Comparison of ENCODE assay signal across 2 cellular contexts in the genomic region with DNA sequence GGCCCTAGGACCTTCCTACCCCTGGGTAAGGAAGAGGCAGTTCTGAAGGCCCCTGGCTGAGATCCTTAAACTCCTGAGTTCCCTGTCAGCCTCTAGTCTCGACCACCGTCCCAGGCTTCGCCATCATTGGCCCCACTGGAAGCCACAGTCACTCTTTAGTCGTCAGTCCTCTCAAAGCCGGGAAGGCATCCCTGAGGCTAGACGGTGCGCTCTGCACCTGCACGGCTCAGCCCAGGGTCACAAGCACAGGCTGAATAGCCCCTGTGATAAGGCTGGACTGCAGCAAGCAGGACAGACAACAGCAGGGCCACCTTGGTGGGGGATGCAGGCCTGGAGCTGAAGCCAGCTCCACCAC.
TF ChIP-seq lines count a peak whose summit lies in the region.

No MANE protein-coding gene starts in this region.

TF ChIP-seq in IMR-90, 13 proteins besides CTCF, POLR2A, EP300 and RAD21:
- TF ChIP-seq MAZ (IDR thresholded peaks at IDR 0.05; ENCODE audit: borderline replicate concordance, low read depth, low read length) (no peak), BHLHE40 (IDR thresholded peaks at IDR 0.05; ENCODE audit: low read depth, low read length) (no peak), CEBPB (IDR thresholded peaks at IDR 0.05; ENCODE audit: low read depth, low read length) (no peak), SMC3 (IDR thresholded peaks at IDR 0.05; ENCODE audit: low read depth, low read length) (no peak), RFX5 (IDR thresholded peaks at IDR 0.05; ENCODE audit: low read depth, low read length) (no peak), RCOR1 (IDR thresholded peaks at IDR 0.05; ENCODE audit: insufficient replicate concordance, low read length) (no peak), MAFK (IDR thresholded peaks at IDR 0.05; ENCODE audit: low read depth, low read length) (no peak), FOS (IDR thresholded peaks at IDR 0.05; ENCODE audit: low read depth, low read length) (no peak)
- TF ChIP-seq, protein P1, sequence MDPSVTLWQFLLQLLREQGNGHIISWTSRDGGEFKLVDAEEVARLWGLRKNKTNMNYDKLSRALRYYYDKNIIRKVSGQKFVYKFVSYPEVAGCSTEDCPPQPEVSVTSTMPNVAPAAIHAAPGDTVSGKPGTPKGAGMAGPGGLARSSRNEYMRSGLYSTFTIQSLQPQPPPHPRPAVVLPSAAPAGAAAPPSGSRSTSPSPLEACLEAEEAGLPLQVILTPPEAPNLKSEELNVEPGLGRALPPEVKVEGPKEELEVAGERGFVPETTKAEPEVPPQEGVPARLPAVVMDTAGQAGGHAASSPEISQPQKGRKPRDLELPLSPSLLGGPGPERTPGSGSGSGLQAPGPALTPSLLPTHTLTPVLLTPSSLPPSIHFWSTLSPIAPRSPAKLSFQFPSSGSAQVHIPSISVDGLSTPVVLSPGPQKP (IDR thresholded peaks at IDR 0.05; ENCODE audit: borderline replicate concordance, low read depth, low read length) = no peak

TF ChIP-seq in K562, 482 proteins besides CTCF, POLR2A, EP300 and RAD21:
- no peak for TF ChIP-seq FOXA3 (CRISPR knock-in tag; conservative IDR thresholded peaks at IDR 0.05 in 1 of 2, IDR thresholded peaks at IDR 0.05 in 1 of 2)
- TF ChIP-seq PRPF4 (IDR thresholded peaks at IDR 0.05; ENCODE audit: insufficient read depth, low read depth, low read length, poor library complexity, severe bottlenecking) = no peak
- TF ChIP-seq NCOA1 (IDR thresholded peaks at IDR 0.05; ENCODE audit: low read depth) = no peak
- 0 out of 2 replicates have a peak, but pooled peaks have one; percentile 24 for TF ChIP-seq KAT7 (CRISPR knock-in tag; IDR thresholded peaks at IDR 0.05; ENCODE audit: borderline replicate concordance)
- TF ChIP-seq NFYB (IDR thresholded peaks at IDR 0.05; ENCODE audit: extremely low read depth, insufficient read length) = no peak
- TF ChIP-seq ZNF263 (CRISPR knock-in tag; IDR thresholded peaks at IDR 0.05; ENCODE audit: borderline replicate concordance) = peak; percentile 28; the same call in 1 of the 2 replicates
- TF ChIP-seq, protein P2, sequence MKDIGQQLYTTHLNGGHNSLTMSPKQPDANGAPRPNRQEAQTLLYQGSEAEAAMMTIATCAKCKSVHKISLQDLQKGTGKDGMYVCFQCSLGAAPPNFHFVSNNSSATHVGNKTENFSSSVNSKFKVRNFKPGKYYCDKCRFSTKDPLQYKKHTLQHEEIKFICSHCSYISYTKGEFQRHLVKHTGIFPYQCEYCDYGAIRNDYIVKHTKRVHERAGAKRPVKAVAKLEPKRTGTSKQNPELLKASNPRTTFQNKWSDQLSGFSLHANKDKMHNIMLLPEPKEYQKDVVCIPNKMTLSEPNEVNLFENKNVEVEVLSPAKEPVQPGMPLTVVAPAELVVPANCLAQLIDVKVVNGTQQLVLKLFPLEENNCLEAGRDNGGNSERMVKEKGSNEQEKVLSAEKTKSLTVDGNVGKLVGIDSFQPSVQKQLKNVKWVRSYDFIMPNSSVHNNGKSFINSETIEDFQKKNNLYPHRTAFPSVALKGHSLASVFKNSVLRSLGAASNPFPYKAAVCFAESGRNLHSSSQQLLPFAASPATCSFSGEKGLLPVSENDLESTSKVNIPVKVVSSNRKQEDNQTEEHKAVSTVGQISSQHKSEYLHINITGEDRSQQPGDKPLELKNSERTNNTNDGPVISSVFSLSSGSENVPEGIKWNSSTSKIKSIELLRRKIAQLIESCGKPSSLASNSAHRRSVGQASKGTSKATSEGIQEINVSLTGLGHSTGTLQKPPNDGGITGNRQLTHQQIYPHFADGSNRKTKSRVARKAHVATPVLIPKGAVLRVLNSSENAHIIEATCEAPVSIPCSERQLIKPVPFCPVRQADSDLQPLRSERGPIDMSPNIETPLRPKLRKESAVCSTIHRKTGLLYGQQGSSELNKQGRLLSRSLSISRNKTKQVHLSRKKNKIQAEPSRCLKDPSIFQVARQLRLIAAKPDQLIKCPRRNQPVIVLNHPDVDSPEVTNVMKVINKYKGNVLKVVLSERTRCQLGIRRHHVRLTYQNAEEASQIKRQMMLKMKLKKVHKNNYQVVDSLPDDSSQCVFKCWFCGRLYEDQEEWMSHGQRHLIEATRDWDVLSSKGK (CRISPR knock-in tag; IDR thresholded peaks at IDR 0.05) = no peak
- TF ChIP-seq, protein P3, sequence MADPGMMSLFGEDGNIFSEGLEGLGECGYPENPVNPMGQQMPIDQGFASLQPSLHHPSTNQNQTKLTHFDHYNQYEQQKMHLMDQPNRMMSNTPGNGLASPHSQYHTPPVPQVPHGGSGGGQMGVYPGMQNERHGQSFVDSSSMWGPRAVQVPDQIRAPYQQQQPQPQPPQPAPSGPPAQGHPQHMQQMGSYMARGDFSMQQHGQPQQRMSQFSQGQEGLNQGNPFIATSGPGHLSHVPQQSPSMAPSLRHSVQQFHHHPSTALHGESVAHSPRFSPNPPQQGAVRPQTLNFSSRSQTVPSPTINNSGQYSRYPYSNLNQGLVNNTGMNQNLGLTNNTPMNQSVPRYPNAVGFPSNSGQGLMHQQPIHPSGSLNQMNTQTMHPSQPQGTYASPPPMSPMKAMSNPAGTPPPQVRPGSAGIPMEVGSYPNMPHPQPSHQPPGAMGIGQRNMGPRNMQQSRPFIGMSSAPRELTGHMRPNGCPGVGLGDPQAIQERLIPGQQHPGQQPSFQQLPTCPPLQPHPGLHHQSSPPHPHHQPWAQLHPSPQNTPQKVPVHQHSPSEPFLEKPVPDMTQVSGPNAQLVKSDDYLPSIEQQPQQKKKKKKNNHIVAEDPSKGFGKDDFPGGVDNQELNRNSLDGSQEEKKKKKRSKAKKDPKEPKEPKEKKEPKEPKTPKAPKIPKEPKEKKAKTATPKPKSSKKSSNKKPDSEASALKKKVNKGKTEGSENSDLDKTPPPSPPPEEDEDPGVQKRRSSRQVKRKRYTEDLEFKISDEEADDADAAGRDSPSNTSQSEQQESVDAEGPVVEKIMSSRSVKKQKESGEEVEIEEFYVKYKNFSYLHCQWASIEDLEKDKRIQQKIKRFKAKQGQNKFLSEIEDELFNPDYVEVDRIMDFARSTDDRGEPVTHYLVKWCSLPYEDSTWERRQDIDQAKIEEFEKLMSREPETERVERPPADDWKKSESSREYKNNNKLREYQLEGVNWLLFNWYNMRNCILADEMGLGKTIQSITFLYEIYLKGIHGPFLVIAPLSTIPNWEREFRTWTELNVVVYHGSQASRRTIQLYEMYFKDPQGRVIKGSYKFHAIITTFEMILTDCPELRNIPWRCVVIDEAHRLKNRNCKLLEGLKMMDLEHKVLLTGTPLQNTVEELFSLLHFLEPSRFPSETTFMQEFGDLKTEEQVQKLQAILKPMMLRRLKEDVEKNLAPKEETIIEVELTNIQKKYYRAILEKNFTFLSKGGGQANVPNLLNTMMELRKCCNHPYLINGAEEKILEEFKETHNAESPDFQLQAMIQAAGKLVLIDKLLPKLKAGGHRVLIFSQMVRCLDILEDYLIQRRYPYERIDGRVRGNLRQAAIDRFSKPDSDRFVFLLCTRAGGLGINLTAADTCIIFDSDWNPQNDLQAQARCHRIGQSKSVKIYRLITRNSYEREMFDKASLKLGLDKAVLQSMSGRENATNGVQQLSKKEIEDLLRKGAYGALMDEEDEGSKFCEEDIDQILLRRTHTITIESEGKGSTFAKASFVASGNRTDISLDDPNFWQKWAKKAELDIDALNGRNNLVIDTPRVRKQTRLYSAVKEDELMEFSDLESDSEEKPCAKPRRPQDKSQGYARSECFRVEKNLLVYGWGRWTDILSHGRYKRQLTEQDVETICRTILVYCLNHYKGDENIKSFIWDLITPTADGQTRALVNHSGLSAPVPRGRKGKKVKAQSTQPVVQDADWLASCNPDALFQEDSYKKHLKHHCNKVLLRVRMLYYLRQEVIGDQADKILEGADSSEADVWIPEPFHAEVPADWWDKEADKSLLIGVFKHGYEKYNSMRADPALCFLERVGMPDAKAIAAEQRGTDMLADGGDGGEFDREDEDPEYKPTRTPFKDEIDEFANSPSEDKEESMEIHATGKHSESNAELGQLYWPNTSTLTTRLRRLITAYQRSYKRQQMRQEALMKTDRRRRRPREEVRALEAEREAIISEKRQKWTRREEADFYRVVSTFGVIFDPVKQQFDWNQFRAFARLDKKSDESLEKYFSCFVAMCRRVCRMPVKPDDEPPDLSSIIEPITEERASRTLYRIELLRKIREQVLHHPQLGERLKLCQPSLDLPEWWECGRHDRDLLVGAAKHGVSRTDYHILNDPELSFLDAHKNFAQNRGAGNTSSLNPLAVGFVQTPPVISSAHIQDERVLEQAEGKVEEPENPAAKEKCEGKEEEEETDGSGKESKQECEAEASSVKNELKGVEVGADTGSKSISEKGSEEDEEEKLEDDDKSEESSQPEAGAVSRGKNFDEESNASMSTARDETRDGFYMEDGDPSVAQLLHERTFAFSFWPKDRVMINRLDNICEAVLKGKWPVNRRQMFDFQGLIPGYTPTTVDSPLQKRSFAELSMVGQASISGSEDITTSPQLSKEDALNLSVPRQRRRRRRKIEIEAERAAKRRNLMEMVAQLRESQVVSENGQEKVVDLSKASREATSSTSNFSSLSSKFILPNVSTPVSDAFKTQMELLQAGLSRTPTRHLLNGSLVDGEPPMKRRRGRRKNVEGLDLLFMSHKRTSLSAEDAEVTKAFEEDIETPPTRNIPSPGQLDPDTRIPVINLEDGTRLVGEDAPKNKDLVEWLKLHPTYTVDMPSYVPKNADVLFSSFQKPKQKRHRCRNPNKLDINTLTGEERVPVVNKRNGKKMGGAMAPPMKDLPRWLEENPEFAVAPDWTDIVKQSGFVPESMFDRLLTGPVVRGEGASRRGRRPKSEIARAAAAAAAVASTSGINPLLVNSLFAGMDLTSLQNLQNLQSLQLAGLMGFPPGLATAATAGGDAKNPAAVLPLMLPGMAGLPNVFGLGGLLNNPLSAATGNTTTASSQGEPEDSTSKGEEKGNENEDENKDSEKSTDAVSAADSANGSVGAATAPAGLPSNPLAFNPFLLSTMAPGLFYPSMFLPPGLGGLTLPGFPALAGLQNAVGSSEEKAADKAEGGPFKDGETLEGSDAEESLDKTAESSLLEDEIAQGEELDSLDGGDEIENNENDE (IDR thresholded peaks at IDR 0.05; ENCODE audit: low read depth, low read length) = no peak
- no peak for TF ChIP-seq CBFA2T2 (conservative IDR thresholded peaks at IDR 0.05)
- TF ChIP-seq LARP7 (IDR thresholded peaks at IDR 0.05) = no peak
- TF ChIP-seq FIP1L1 (IDR thresholded peaks at IDR 0.05; ENCODE audit: low read depth, low read length, poor library complexity, severe bottlenecking) = peak; percentile 2
- TF ChIP-seq, protein P4, sequence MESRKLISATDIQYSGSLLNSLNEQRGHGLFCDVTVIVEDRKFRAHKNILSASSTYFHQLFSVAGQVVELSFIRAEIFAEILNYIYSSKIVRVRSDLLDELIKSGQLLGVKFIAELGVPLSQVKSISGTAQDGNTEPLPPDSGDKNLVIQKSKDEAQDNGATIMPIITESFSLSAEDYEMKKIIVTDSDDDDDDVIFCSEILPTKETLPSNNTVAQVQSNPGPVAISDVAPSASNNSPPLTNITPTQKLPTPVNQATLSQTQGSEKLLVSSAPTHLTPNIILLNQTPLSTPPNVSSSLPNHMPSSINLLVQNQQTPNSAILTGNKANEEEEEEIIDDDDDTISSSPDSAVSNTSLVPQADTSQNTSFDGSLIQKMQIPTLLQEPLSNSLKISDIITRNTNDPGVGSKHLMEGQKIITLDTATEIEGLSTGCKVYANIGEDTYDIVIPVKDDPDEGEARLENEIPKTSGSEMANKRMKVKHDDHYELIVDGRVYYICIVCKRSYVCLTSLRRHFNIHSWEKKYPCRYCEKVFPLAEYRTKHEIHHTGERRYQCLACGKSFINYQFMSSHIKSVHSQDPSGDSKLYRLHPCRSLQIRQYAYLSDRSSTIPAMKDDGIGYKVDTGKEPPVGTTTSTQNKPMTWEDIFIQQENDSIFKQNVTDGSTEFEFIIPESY (CRISPR knock-in tag; IDR thresholded peaks at IDR 0.05) = peak; percentile 1; the same call in 1 of the 2 replicates
- TF ChIP-seq, protein P5, sequence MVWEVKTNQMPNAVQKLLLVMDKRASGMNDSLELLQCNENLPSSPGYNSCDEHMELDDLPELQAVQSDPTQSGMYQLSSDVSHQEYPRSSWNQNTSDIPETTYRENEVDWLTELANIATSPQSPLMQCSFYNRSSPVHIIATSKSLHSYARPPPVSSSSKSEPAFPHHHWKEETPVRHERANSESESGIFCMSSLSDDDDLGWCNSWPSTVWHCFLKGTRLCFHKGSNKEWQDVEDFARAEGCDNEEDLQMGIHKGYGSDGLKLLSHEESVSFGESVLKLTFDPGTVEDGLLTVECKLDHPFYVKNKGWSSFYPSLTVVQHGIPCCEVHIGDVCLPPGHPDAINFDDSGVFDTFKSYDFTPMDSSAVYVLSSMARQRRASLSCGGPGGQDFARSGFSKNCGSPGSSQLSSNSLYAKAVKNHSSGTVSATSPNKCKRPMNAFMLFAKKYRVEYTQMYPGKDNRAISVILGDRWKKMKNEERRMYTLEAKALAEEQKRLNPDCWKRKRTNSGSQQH (CRISPR knock-in tag; IDR thresholded peaks at IDR 0.05) = 0 out of 2 replicates have a peak, but pooled peaks have one; percentile 6
- TF ChIP-seq ZNF79 (CRISPR knock-in tag; IDR thresholded peaks at IDR 0.05; ENCODE audit: low read depth) = no peak
- no peak for TF ChIP-seq ZNF23 (CRISPR knock-in tag; IDR thresholded peaks at IDR 0.05)
- no peak for TF ChIP-seq ARID2 (IDR thresholded peaks at IDR 0.05)
- TF ChIP-seq, protein P6, sequence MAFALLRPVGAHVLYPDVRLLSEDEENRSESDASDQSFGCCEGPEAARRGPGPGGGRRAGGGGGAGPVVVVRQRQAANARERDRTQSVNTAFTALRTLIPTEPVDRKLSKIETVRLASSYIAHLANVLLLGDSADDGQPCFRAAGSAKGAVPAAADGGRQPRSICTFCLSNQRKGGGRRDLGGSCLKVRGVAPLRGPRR (CRISPR knock-in tag; IDR thresholded peaks at IDR 0.05) = no peak
- no peak for TF ChIP-seq ZC3H4 (CRISPR knock-in tag; IDR thresholded peaks at IDR 0.05; ENCODE audit: borderline replicate concordance)
- no peak for TF ChIP-seq HEY1 (CRISPR knock-in tag; IDR thresholded peaks at IDR 0.05; ENCODE audit: borderline replicate concordance)
- TF ChIP-seq PHF20 (IDR thresholded peaks at IDR 0.05; ENCODE audit: partially characterized antibody) = no peak
- TF ChIP-seq XRCC4 (IDR thresholded peaks at IDR 0.05; ENCODE audit: extremely low read depth, insufficient read depth, insufficient read length) = no peak
- no peak for TF ChIP-seq ZNF316 (IDR thresholded peaks at IDR 0.05)
